ENCODE assay signal across 9 cellular contexts in the genomic region with DNA sequence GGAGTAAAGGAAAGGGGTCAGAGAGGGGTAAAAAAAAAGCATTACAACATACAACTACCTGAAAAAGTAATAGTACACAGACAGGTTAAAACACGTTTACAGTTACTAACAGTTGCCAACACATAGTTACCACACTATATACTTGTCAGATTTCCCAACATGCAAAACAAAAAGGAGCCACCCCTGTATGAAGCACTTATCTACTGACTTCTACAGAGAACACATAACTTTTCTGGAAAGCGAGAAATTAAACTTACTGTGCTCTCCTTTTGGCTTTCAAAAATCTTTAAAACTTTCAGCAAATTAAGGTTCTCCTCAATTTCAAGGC. TPM values are rescaled to one million over a fixed set of nuclear protein-coding genes. Genes with fewer than 3 reads are reported as not detected.
DNase-seq lines count a peak whose midpoint lies in the region; FAIRE-seq and TF ChIP-seq lines count a peak whose summit lies in the region.
"Had no signal": no experiment of that assay in that cellular context is flagged by ENCODE, and none has a peak within 500 bp of the region (broad histone marks: within the 10 kb centered on the region; RNA-seq: fewer than 3 reads in every experiment).

No MANE protein-coding gene starts in this region.

- intact Hi-C loops in activated T-helper 1 cell treated with anti-CD3 and anti-CD28 coated beads, Interleukin-12 subunit alpha, Interleukin-12 subunit beta, Interleukin-2, Interleukin-4 antibody, amounts not matched to agents 30 ng/mL and 10 ng/mL and 1 ng/mL, durations not matched to agents 14 hours and 24 hours and 36 hours (cut with micrococcal nuclease): loop anchor here (5.0 to 10.0 kb wide), 2 partner anchors 54 to 669 kb away; no protein-coding TSS in a partner anchor
- intact Hi-C loops in transverse colon (cut with DNase I; ENCODE audit: low total_unique reads): no loop called here
- intact Hi-C loops in head of caudate nucleus (cut with DNase I): no loop called here

- H3K27me3 Mint-ChIP-seq in activated naive CD4-positive, alpha-beta T cell treated with anti-CD3 and anti-CD28 coated beads, Interleukin-2, amount 50 U/mL, for 24 hours: no peaks in the 10 kb centered on the region
- peaks cover 8% of the 10 kb centered on the region for H3K27me3 Mint-ChIP-seq in activated T-helper 1 cell treated with anti-CD3 and anti-CD28 coated beads, Interleukin-12 subunit alpha, Interleukin-12 subunit beta, Interleukin-2, Interleukin-4 antibody, amounts not matched to agents 30 ng/mL and 10 ng/mL and 1 ng/mL, durations not matched to agents 14 hours and 24 hours and 36 hours (ENCODE audit: insufficient read depth)

- no peak for TF ChIP-seq POLR2A in transverse colon (IDR thresholded peaks at IDR 0.05)

- no peak overlapping the region for H3K9ac ChIP-seq in iPS-18a (ENCODE audit: low read length)

- no peak for TF ChIP-seq EP300 in transverse colon (IDR thresholded peaks at IDR 0.05; ENCODE audit: low read depth)

- no peak for TF ChIP-seq CTCF in transverse colon (IDR thresholded peaks at IDR 0.05)

- peaks cover 12% of the 10 kb centered on the region for H3K4me1 ChIP-seq in iPS-18a (ENCODE audit: control insufficient read depth, low read depth, low read length)
- peaks cover 2 to 66% (median 36%) of the 10 kb centered on the region in 4 donors for H3K4me1 ChIP-seq in transverse colon

- H3K27me3 ChIP-seq in iPS-18a (ENCODE audit: control insufficient read depth, insufficient read depth, low read length) (no peaks in the 10 kb centered on the region), transverse colon (no peaks in the 10 kb centered on the region)

- H3K4me1 Mint-ChIP-seq in activated naive CD4-positive, alpha-beta T cell treated with anti-CD3 and anti-CD28 coated beads, Interleukin-2, amount 50 U/mL, for 24 hours: peaks cover 53% of the 10 kb centered on the region
- peaks cover 56% of the 10 kb centered on the region for H3K4me1 Mint-ChIP-seq in activated T-helper 1 cell treated with anti-CD3 and anti-CD28 coated beads, Interleukin-12 subunit alpha, Interleukin-12 subunit beta, Interleukin-2, Interleukin-4 antibody, amounts not matched to agents 30 ng/mL and 10 ng/mL and 1 ng/mL, durations not matched to agents 14 hours and 24 hours and 36 hours (ENCODE audit: low read depth)

- no peak for DNase-seq in activated naive CD4-positive, alpha-beta T cell treated with Interleukin-2 at 50 U/mL for 16 hours
- DNase-seq in activated T-helper 1 cell treated with anti-CD3 and anti-CD28 coated beads, Interleukin-12 subunit alpha, Interleukin-12 subunit beta, Interleukin-2, Interleukin-4 antibody, amounts not matched to agents 30 ng/mL and 10 ng/mL and 1 ng/mL, durations not matched to agents 14 hours and 24 hours and 36 hours (ENCODE audit: low spot score): no peak
- no peak for DNase-seq in transverse colon
- DNase-seq in urothelium cell line (ENCODE audit: low spot score): no peak
- DNase-seq in head of caudate nucleus: no peak
- no peak for DNase-seq in mesenteric fat pad (ENCODE audit: low spot score)
- DNase-seq: activated CD4-positive, alpha-beta T cell treated with anti-CD3 and anti-CD28 coated beads, Interleukin-2, amount 50 U/mL, for 48 hours had no signal

- FAIRE-seq in urothelium cell line (lab: Jason Lieb, UNC): no peak

- H3K4me3 Mint-ChIP-seq in activated naive CD4-positive, alpha-beta T cell treated with anti-CD3 and anti-CD28 coated beads, Interleukin-2, amount 50 U/mL, for 24 hours: peak overlapping the region; percentile 94
- H3K4me3 Mint-ChIP-seq in activated T-helper 1 cell treated with anti-CD3 and anti-CD28 coated beads, Interleukin-12 subunit alpha, Interleukin-12 subunit beta, Interleukin-2, Interleukin-4 antibody, amounts not matched to agents 30 ng/mL and 10 ng/mL and 1 ng/mL, durations not matched to agents 14 hours and 24 hours and 36 hours: peak overlapping the region; percentile 97

- in situ Hi-C loops in transverse colon (cut with MboI; ENCODE audit: low pct_ligation_motif_present in 1 of 4, low pct_unique_long_range_greater_than_20kb in 1 of 4, low sequenced_read_pairs in 3 of 4): loop anchor here in 2 of 4 donors (10.0 to 25.0 kb wide), 3 partner anchors 54 to 121 kb away; no protein-coding TSS in a partner anchor

- H3K36me3 ChIP-seq in iPS-18a (ENCODE audit: control insufficient read depth, low read depth, low read length) (no peaks in the 10 kb centered on the region), transverse colon (no peaks in the 10 kb centered on the region)

- no peak overlapping the region for H3K27ac ChIP-seq in iPS-18a (ENCODE audit: low read length)
- H3K27ac ChIP-seq in transverse colon: peak overlapping the region; percentile 97 to 99 (median 98)

- H3K27ac Mint-ChIP-seq in activated naive CD4-positive, alpha-beta T cell treated with anti-CD3 and anti-CD28 coated beads, Interleukin-2, amount 50 U/mL, for 24 hours: peak overlapping the region; percentile 96
- peak overlapping the region; percentile 70 for H3K27ac Mint-ChIP-seq in activated T-helper 1 cell treated with anti-CD3 and anti-CD28 coated beads, Interleukin-12 subunit alpha, Interleukin-12 subunit beta, Interleukin-2, Interleukin-4 antibody, amounts not matched to agents 30 ng/mL and 10 ng/mL and 1 ng/mL, durations not matched to agents 14 hours and 24 hours and 36 hours

- H3K4me3 ChIP-seq in iPS-18a (ENCODE audit: low read length): peak overlapping the region; percentile 97
- H3K4me3 ChIP-seq in transverse colon: peak overlapping the region in 3 of 4 donors; percentile 74 to 92 (median 88)

- 21 to 25% methylated on average over 2 of the region's 2 CpGs for WGBS in transverse colon (ENCODE audit: low coverage in 1 of 2), 2 donors

- peaks cover 5% of the 10 kb centered on the region for H3K36me3 Mint-ChIP-seq in activated naive CD4-positive, alpha-beta T cell treated with anti-CD3 and anti-CD28 coated beads, Interleukin-2, amount 50 U/mL, for 24 hours
- peaks cover 10% of the 10 kb centered on the region for H3K36me3 Mint-ChIP-seq in activated T-helper 1 cell treated with anti-CD3 and anti-CD28 coated beads, Interleukin-12 subunit alpha, Interleukin-12 subunit beta, Interleukin-2, Interleukin-4 antibody, amounts not matched to agents 30 ng/mL and 10 ng/mL and 1 ng/mL, durations not matched to agents 14 hours and 24 hours and 36 hours (ENCODE audit: low read depth)

- no peaks in the 10 kb centered on the region for H3K9me3 ChIP-seq in iPS-18a (ENCODE audit: control insufficient read depth, low read depth, low read length)
- no peaks in the 10 kb centered on the region for H3K9me3 ChIP-seq in transverse colon

- H3K9me3 Mint-ChIP-seq in activated naive CD4-positive, alpha-beta T cell treated with anti-CD3 and anti-CD28 coated beads, Interleukin-2, amount 50 U/mL, for 24 hours: no peaks in the 10 kb centered on the region
- no peaks in the 10 kb centered on the region for H3K9me3 Mint-ChIP-seq in activated T-helper 1 cell treated with anti-CD3 and anti-CD28 coated beads, Interleukin-12 subunit alpha, Interleukin-12 subunit beta, Interleukin-2, Interleukin-4 antibody, amounts not matched to agents 30 ng/mL and 10 ng/mL and 1 ng/mL, durations not matched to agents 14 hours and 24 hours and 36 hours

RNA-seq across cellular contexts. Expression of gene ABI1, which starts 2.1 kb away (rescaled TPM):
- total RNA-seq in activated T-helper 1 cell treated with anti-CD3 and anti-CD28 coated beads, Interleukin-12 subunit alpha, Interleukin-12 subunit beta, Interleukin-2, Interleukin-4 antibody, amounts not matched to agents 30 ng/mL and 10 ng/mL and 1 ng/mL, durations not matched to agents 14 hours and 24 hours and 36 hours: 66.6 and 68.0 TPM in 2 replicates
- 10 to 100 TPM; 29.9 to 54.5 (median 47.8) TPM for total RNA-seq in transverse colon
- 42.6 TPM for total RNA-seq in mesenteric fat pad
